Comparison of ENCODE assay signal across 21 cellular contexts in genomic region chr3:52614689-52615088, GRCh38.
DNase-seq lines count a peak whose midpoint lies in the region; ATAC-seq and TF ChIP-seq lines count a peak whose summit lies in the region.
"Had no signal": no experiment of that assay in that cellular context is flagged by ENCODE, and none has a peak within 500 bp of the region (broad histone marks: within the 10 kb centered on the region; RNA-seq: fewer than 3 reads in every experiment).

No MANE protein-coding gene starts in this region.

- CTCF ChIA-PET in activated naive CD4-positive, alpha-beta T cell treated with anti-CD3 and anti-CD28 coated beads, Interleukin-2, amount 10 ng/mL, durations not matched to agents 7 days and 5 days (lab: Charles Lee), result no interaction called here

- in situ Hi-C loops in astrocyte of the spinal cord (cut with HindIII; ENCODE audit: low sequenced_read_pairs) (no loop called here), gastrocnemius medialis (cut with MboI; ENCODE audit: low sequenced_read_pairs in 4 of 4) (no loop called here)

- H3K4me3 ChIP-seq in astrocyte of the spinal cord (ENCODE audit: low read depth, low read length) (no peak overlapping the region), upper lobe of left lung (no peak overlapping the region), gastrocnemius medialis (no peak overlapping the region)
- H3K4me3 ChIP-seq: BLaER1 had no signal

- H3K27ac Mint-ChIP-seq in HFFc6, result 0 out of 2 replicates have a peak overlapping the region, but pooled peaks have one; percentile 3
- H3K27ac Mint-ChIP-seq in activated naive CD4-positive, alpha-beta T cell treated with anti-CD3 and anti-CD28 coated beads, Interleukin-2, amount 10 ng/mL, durations not matched to agents 7 days and 5 days, result no peak overlapping the region
- H3K27ac Mint-ChIP-seq: CD8-positive, alpha-beta T cell; IgD-negative memory B cell had no signal

- no peak for TF ChIP-seq POLR2A in upper lobe of left lung (IDR thresholded peaks at IDR 0.05)
- no peak for TF ChIP-seq POLR2A in gastrocnemius medialis (IDR thresholded peaks at IDR 0.05)

- H3K27me3 ChIP-seq in upper lobe of left lung (no peaks in the 10 kb centered on the region), gastrocnemius medialis (no peaks in the 10 kb centered on the region)
- H3K27me3 ChIP-seq: BLaER1 had no signal

- H3K9me3 ChIP-seq in upper lobe of left lung (no peaks in the 10 kb centered on the region), gastrocnemius medialis (no peaks in the 10 kb centered on the region)
- H3K9me3 ChIP-seq: BLaER1 had no signal

- no peaks in the 10 kb centered on the region for H3K4me1 ChIP-seq in upper lobe of left lung
- H3K4me1 ChIP-seq in gastrocnemius medialis, result no peaks in the 10 kb centered on the region
- H3K4me1 ChIP-seq: BLaER1 had no signal

- H3K27ac ChIP-seq in upper lobe of left lung (peak overlapping the region in 1 of 4 donors; percentile 17), gastrocnemius medialis (no peak overlapping the region)
- H3K27ac ChIP-seq: BLaER1 had no signal

- ATAC-seq in upper lobe of left lung (ENCODE audit: low FRiP score in 2 of 2) (no peak), gastrocnemius medialis (no peak)
- ATAC-seq: CD8-positive, alpha-beta T cell had no signal

- H3K36me3 ChIP-seq in upper lobe of left lung (peaks cover 16 to 82% (median 53%) of the 10 kb centered on the region in 4 donors), gastrocnemius medialis (peaks cover 0 to 65% of the 10 kb centered on the region in 2 donors)

- TF ChIP-seq EP300 in upper lobe of left lung (IDR thresholded peaks at IDR 0.05), result no peak

- H3K27me3 Mint-ChIP-seq in HFFc6 (ENCODE audit: insufficient read depth), result peaks cover 3% of the 10 kb centered on the region
- no peaks in the 10 kb centered on the region for H3K27me3 Mint-ChIP-seq in activated naive CD4-positive, alpha-beta T cell treated with anti-CD3 and anti-CD28 coated beads, Interleukin-2, amount 10 ng/mL, durations not matched to agents 7 days and 5 days
- H3K27me3 Mint-ChIP-seq: IgD-negative memory B cell had no signal

- H3K36me3 Mint-ChIP-seq in HFFc6 (ENCODE audit: low read depth), result peaks cover 28% of the 10 kb centered on the region
- H3K36me3 Mint-ChIP-seq in activated naive CD4-positive, alpha-beta T cell treated with anti-CD3 and anti-CD28 coated beads, Interleukin-2, amount 10 ng/mL, durations not matched to agents 7 days and 5 days, result peaks cover 42% of the 10 kb centered on the region

- intact Hi-C loops in gastrocnemius medialis (cut with DNase I; ENCODE audit: low total_unique reads), result no loop called here

- 93 to 94% methylated on average over 3 of the region's 3 CpGs for WGBS in upper lobe of left lung, 2 donors

- no peaks in the 10 kb centered on the region for H3K9me3 Mint-ChIP-seq in HFFc6
- H3K9me3 Mint-ChIP-seq in activated naive CD4-positive, alpha-beta T cell treated with anti-CD3 and anti-CD28 coated beads, Interleukin-2, amount 10 ng/mL, durations not matched to agents 7 days and 5 days, result no peaks in the 10 kb centered on the region
- H3K9me3 Mint-ChIP-seq: CD8-positive, alpha-beta T cell; IgD-negative memory B cell had no signal

- H3K4me3 Mint-ChIP-seq in HFFc6, result no peak overlapping the region
- no peak overlapping the region for H3K4me3 Mint-ChIP-seq in activated naive CD4-positive, alpha-beta T cell treated with anti-CD3 and anti-CD28 coated beads, Interleukin-2, amount 10 ng/mL, durations not matched to agents 7 days and 5 days
- H3K4me3 Mint-ChIP-seq: CD8-positive, alpha-beta T cell; IgD-negative memory B cell had no signal

- H3K4me1 Mint-ChIP-seq in HFFc6 (ENCODE audit: low read depth), result peaks cover 12% of the 10 kb centered on the region
- no peaks in the 10 kb centered on the region for H3K4me1 Mint-ChIP-seq in activated naive CD4-positive, alpha-beta T cell treated with anti-CD3 and anti-CD28 coated beads, Interleukin-2, amount 10 ng/mL, durations not matched to agents 7 days and 5 days

- DNase-seq in A172 (ENCODE audit: low spot score) (peak; percentile 13), HFFc6 (peak; percentile 8), astrocyte of the spinal cord (ENCODE audit: low read depth, low spot score) (peak; percentile 16), iris pigment epithelial cell (ENCODE audit: low read depth) (peak; percentile 64), amygdala (lab: John Stamatoyannopoulos, UW) (no peak), upper lobe of left lung (no peak), gastrocnemius medialis (no peak)
- DNase-seq in activated naive CD4-positive, alpha-beta T cell treated with anti-CD3 and anti-CD28 coated beads, Interleukin-2, amount 10 ng/mL, durations not matched to agents 7 days and 5 days, result no peak
- DNase-seq: 8988T; CD8-positive, alpha-beta T cell; Kasumi-1; MV-4-11; NCI-H1417; NCI-H187 treated with DMSO at 0.1 percent for 48 hours; NCI-H2171; NCI-H446 treated with DMSO at 0.1 percent for 48 hours; OCI-M1; RPMI8226; SIG-M5 had no signal

- no peak for TF ChIP-seq CTCF in HFFc6 (IDR thresholded peaks at IDR 0.05)
- TF ChIP-seq CTCF in astrocyte of the spinal cord (IDR thresholded peaks at IDR 0.05; ENCODE audit: low read depth, low read length), result no peak
- no peak for TF ChIP-seq CTCF in upper lobe of left lung (IDR thresholded peaks at IDR 0.05)
- no peak for TF ChIP-seq CTCF in gastrocnemius medialis (IDR thresholded peaks at IDR 0.05 in 4 of 5, conservative IDR thresholded peaks at IDR 0.05 in 1 of 5)

Comparison
In these comparisons a context has a peak if more than half of its experiments do, and no peak if none do; other contexts are left out.
1. DNase-seq: peak in A172 (single experiment), HFFc6 (single experiment), astrocyte of the spinal cord (single experiment) and iris pigment epithelial cell (single experiment); none in amygdala (0 of 56), upper lobe of left lung (0 of 2), gastrocnemius medialis (0 of 2) and activated naive CD4-positive, alpha-beta T cell treated with anti-CD3 and anti-CD28 coated beads, Interleukin-2, amount 10 ng/mL, durations not matched to agents 7 days and 5 days (single experiment).